Comparison of ENCODE assay signal across 35 cellular contexts in genomic region chr12:115767921-115768320, GRCh38.
"Had no signal": no experiment of that assay in that cellular context is flagged by ENCODE, and none has a peak within 500 bp of the region (broad histone marks: within the 10 kb centered on the region; RNA-seq: fewer than 3 reads in every experiment).

No MANE protein-coding gene starts in this region.

- H3K9me3 ChIP-seq: MG63 had no signal

- H3K9ac ChIP-seq: KMS-11 had no signal

- H3K4me2 ChIP-seq: KMS-11 had no signal

- H3K36me3 ChIP-seq: MG63 had no signal

- H3K27me3 ChIP-seq: MG63 had no signal

- H3K4me3 ChIP-seq: MG63 had no signal

- H3K27ac ChIP-seq: KMS-11 had no signal

- DNase-seq: Karpas-422, Kasumi-1, MG63, MM.1S, MV-4-11, NCI-H1048, NCI-H1092, NCI-H1092 treated with DMSO at 0.1 percent for 48 hours, NCI-H1105, NCI-H1105 treated with DMSO at 0.1 percent for 48 hours, NCI-H1417, NCI-H1417 treated with DMSO at 0.1 percent for 48 hours, NCI-H1436, NCI-H1436 treated with DMSO at 0.1 percent for 48 hours, NCI-H146, NCI-H1694, NCI-H1694 treated with DMSO at 0.1 percent for 48 hours, NCI-H187, NCI-H187 treated with DMSO at 0.1 percent for 48 hours, NCI-H1930, NCI-H2029, NCI-H2029 treated with DMSO at 0.1 percent for 48 hours, NCI-H2081, NCI-H2081 treated with DMSO at 0.1 percent for 48 hours, NCI-H2107, NCI-H2171, NCI-H2171 treated with DMSO at 0.1 percent for 48 hours, NCI-H2227 treated with DMSO at 0.1 percent for 48 hours, NCI-H226, NCI-H345, NCI-H446, NCI-H446 treated with DMSO at 0.1 percent for 48 hours, NCI-H510A, NCI-H510A treated with DMSO at 0.1 percent for 48 hours had no signal
